ENCODE assay signal across 19 cellular contexts in the genomic region with DNA sequence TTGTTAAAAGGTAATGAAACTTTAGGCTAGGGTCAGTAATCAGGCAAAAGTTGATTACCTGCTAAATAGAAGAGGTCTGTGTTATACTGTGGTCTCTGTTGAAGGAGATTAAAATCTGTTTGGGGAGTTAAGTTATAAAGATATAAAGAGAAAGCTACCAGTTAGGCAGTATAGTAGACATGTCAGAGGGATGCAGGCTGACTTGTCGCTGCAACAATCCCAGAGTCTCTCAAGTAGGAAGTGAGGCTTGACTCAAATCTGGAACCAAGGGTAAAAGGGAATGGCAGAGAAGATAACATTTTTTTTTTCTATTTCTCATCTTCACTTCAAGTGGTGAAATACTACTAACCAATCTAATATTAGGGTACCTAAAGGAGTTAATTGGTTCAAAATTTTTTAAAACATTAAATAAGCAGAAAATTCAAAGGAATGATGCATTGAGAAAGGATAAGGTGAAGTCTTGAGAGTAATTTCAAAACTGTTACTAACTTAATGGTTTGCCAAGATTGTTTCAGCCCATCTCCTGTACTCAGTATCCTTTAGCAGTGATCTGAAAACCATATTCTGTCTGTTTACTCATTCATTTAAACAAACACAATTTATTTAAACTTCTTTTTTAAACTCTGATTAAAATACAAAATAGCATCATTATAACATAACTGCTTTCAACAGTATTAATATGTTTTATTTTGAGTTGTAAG.
"Had no signal": no experiment of that assay in that cellular context is flagged by ENCODE, and none has a peak within 500 bp of the region (broad histone marks: within the 10 kb centered on the region; RNA-seq: fewer than 3 reads in every experiment).

No MANE protein-coding gene starts in this region.

- H3K4me3 Mint-ChIP-seq: neural progenitor cell had no signal

- H3K36me3 ChIP-seq: neural progenitor cell had no signal

- H3K4me1 Mint-ChIP-seq: neural progenitor cell had no signal

- H3K4me3 ChIP-seq: esophagus squamous epithelium, neural progenitor cell, right atrium auricular region, smooth muscle cell, suprapubic skin, tibial artery had no signal

- H3K27me3 ChIP-seq: esophagus squamous epithelium, neural progenitor cell, right atrium auricular region, suprapubic skin, tibial artery had no signal

- H3K9me3 Mint-ChIP-seq: neural progenitor cell had no signal

- ATAC-seq: left cardiac atrium, left ventricle myocardium superior had no signal

- DNase-seq: activated CD4-positive, alpha-beta T cell treated with anti-CD3 and anti-CD28 coated beads, Interleukin-2, amount 50 U/mL, for 4 hours; activated CD4-positive, CD25-positive, alpha-beta regulatory T cell; activated CD8-positive, alpha-beta memory T cell treated with anti-CD3 and anti-CD28 coated beads, Interleukin-2, amount 50 U/mL, for 4 hours; activated T-cell treated with anti-CD3 and anti-CD28 coated beads, Interleukin-2, amount 50 U/mL, for 1 hour; amygdala; caudate nucleus; dermis blood vessel endothelial cell; esophagus squamous epithelium; left cardiac atrium; left ventricle myocardium superior; stimulated activated CD4-positive, alpha-beta T cell treated with anti-CD3 and anti-CD28 coated beads, Interleukin-1b, Interleukin-23, amount 100 ng/mL, for 48 hours; stimulated activated naive CD4-positive, alpha-beta T cell; tibial artery had no signal

- H3K27ac Mint-ChIP-seq: activated T-helper 2 cell treated with anti-CD3 and anti-CD28 coated beads, Interferon-gamma antibody, Interleukin-2, Interleukin-4, amounts not matched to agents 10 μg/mL and 5 μg/mL and 100 μg/mL, durations not matched to agents 14 hours and 24 hours and 36 hours; neural progenitor cell had no signal

- H3K9me3 ChIP-seq: esophagus squamous epithelium, right atrium auricular region, suprapubic skin, tibial artery had no signal

- H3K27ac ChIP-seq: esophagus squamous epithelium, neural progenitor cell, right atrium auricular region, suprapubic skin, tibial artery had no signal

- FAIRE-seq: frontal cortex had no signal
